12 cellular contexts compared by ENCODE assay signal in genomic region chr1:20187103-20187812, GRCh38. TPM values are rescaled to one million over a fixed set of nuclear protein-coding genes. Genes with fewer than 3 reads are reported as not detected.
A peak's percentile ranks its signal among the peaks of the same experiment; 100 is the strongest.
DNase-seq lines count a peak whose midpoint lies in the region; ATAC-seq and TF ChIP-seq lines count a peak whose summit lies in the region.
"Had no signal": no experiment of that assay in that cellular context is flagged by ENCODE, and none has a peak within 500 bp of the region (broad histone marks: within the 10 kb centered on the region; RNA-seq: fewer than 3 reads in every experiment).

No MANE protein-coding gene starts in this region.

- CTCF ChIA-PET in activated CD4-positive, alpha-beta T cell treated with anti-CD3 and anti-CD28 coated beads for 36 hours (lab: Charles Lee), result interaction anchor here (0.6 to 3.6 kb wide), 5 partner anchors 8 to 270 kb away, joined by 3 to 13 read pairs (median 3); no protein-coding TSS in a partner anchor

- peaks cover 0 to 64% of the 10 kb centered on the region in 2 donors for H3K4me1 ChIP-seq in right atrium auricular region

- H3K27ac ChIP-seq in right atrium auricular region, result peak overlapping the region; percentile 81 to 84

- H3K27me3 ChIP-seq in right atrium auricular region, result no peaks in the 10 kb centered on the region

- TF ChIP-seq CTCF in right atrium auricular region (IDR thresholded peaks at IDR 0.05), result no peak

- peak overlapping the region in 1 of 2 donors; percentile 57 for H3K4me3 ChIP-seq in right atrium auricular region

- no peaks in the 10 kb centered on the region for H3K9me3 ChIP-seq in right atrium auricular region

- intact Hi-C loops in activated CD4-positive, alpha-beta T cell treated with anti-CD3 and anti-CD28 coated beads for 36 hours (cut with DNase I, micrococcal nuclease), result loop anchor here (1.0 to 10.0 kb wide), 7 partner anchors 16 to 1835 kb away; partner anchors contain the start of genes ECE1 (in 1 of the 2) and OTUD3 (in 1 of the 2)

- H3K36me3 ChIP-seq in right atrium auricular region, result no peaks in the 10 kb centered on the region

- peak overlapping the region; percentile 37 for H3K4me3 Mint-ChIP-seq in activated CD4-positive, alpha-beta T cell treated with anti-CD3 and anti-CD28 coated beads for 36 hours
- H3K4me3 Mint-ChIP-seq in stimulated activated naive CD8-positive, alpha-beta T cell treated with anti-CD3 and anti-CD28 coated beads, Interleukin-15, amount 100 ng/mL, for 72 hours, result peak overlapping the region; percentile 68 to 77

- H3K27ac Mint-ChIP-seq in activated CD4-positive, alpha-beta T cell treated with anti-CD3 and anti-CD28 coated beads for 36 hours, result peak overlapping the region; percentile 51
- H3K27ac Mint-ChIP-seq in stimulated activated naive CD8-positive, alpha-beta T cell treated with anti-CD3 and anti-CD28 coated beads, Interleukin-15, amount 100 ng/mL, for 72 hours, result peak overlapping the region in 1 of 2 donors; percentile 48

- H3K9me3 Mint-ChIP-seq in activated CD4-positive, alpha-beta T cell treated with anti-CD3 and anti-CD28 coated beads for 36 hours (ENCODE audit: low read depth), result no peaks in the 10 kb centered on the region
- no peaks in the 10 kb centered on the region for H3K9me3 Mint-ChIP-seq in stimulated activated naive CD8-positive, alpha-beta T cell treated with anti-CD3 and anti-CD28 coated beads, Interleukin-15, amount 100 ng/mL, for 72 hours

- peaks cover 15% of the 10 kb centered on the region for H3K27me3 Mint-ChIP-seq in activated CD4-positive, alpha-beta T cell treated with anti-CD3 and anti-CD28 coated beads for 36 hours
- H3K27me3 Mint-ChIP-seq in stimulated activated naive CD8-positive, alpha-beta T cell treated with anti-CD3 and anti-CD28 coated beads, Interleukin-15, amount 100 ng/mL, for 72 hours, result peaks cover 28% of the 10 kb centered on the region

- POLR2A ChIA-PET in activated CD4-positive, alpha-beta T cell treated with anti-CD3 and anti-CD28 coated beads for 36 hours (lab: Charles Lee), result no interaction called here

- H3K36me3 Mint-ChIP-seq in activated CD4-positive, alpha-beta T cell treated with anti-CD3 and anti-CD28 coated beads for 36 hours (ENCODE audit: low read depth), result no peaks in the 10 kb centered on the region

- ATAC-seq in activated CD4-positive, alpha-beta T cell treated with anti-CD3 and anti-CD28 coated beads for 36 hours, result peak; percentile 46
- ATAC-seq in stimulated activated naive CD8-positive, alpha-beta T cell treated with anti-CD3 and anti-CD28 coated beads, Interleukin-15, amount 100 ng/mL, for 72 hours, result peak; percentile 56
- ATAC-seq in HG03280 (IDR thresholded peaks at IDR 0.05; ENCODE audit: unreplicated experiment), result no peak

- peak; percentile 68 for DNase-seq in activated CD4-positive, alpha-beta T cell treated with anti-CD3 and anti-CD28 coated beads for 36 hours
- DNase-seq in activated CD4-positive, alpha-beta T cell treated with anti-CD3 and anti-CD28 coated beads, Interleukin-2, amount 50 U/mL, for 4 hours, result no peak
- peak in 2 of 3 experiments; percentile 24 to 25 for DNase-seq in activated CD8-positive, alpha-beta memory T cell treated with anti-CD3 and anti-CD28 coated beads for 48 hours (ENCODE audit: low read depth in 2 of 3, low spot score in 2 of 3)
- DNase-seq in right atrium auricular region (ENCODE audit: low spot score), result no peak
- peak; percentile 36 to 58 for DNase-seq in stimulated activated naive CD8-positive, alpha-beta T cell treated with anti-CD3 and anti-CD28 coated beads, Interleukin-15, amount 100 ng/mL, for 72 hours
- DNase-seq in midbrain (lab: John Stamatoyannopoulos, UW), result no peak
- DNase-seq in NCI-H187 treated with DMSO at 0.1 percent for 48 hours (lab: John Stamatoyannopoulos, UW), result no peak
- DNase-seq: NCI-H526 had no signal

- H3K4me1 Mint-ChIP-seq in activated CD4-positive, alpha-beta T cell treated with anti-CD3 and anti-CD28 coated beads for 36 hours, result peaks cover 42% of the 10 kb centered on the region
- H3K4me1 Mint-ChIP-seq in stimulated activated naive CD8-positive, alpha-beta T cell treated with anti-CD3 and anti-CD28 coated beads, Interleukin-15, amount 100 ng/mL, for 72 hours, result peaks cover 58% of the 10 kb centered on the region

RNA-seq across cellular contexts. Expression of gene PLA2G2C, which starts 0.9 kb away (rescaled TPM):
- under 1 TPM; 0.43 to 0.58 TPM for total RNA-seq in activated CD4-positive, alpha-beta T cell treated with anti-CD3 and anti-CD28 coated beads for 36 hours
- total RNA-seq in right atrium auricular region, result not detected
- total RNA-seq: astrocyte, urinary bladder had no signal

RNA-seq across cellular contexts. Expression of gene UBXN10, which starts 1.4 kb away (rescaled TPM):
- total RNA-seq in activated CD4-positive, alpha-beta T cell treated with anti-CD3 and anti-CD28 coated beads for 36 hours, result under 1 TPM; 0.41 to 0.63 TPM
- total RNA-seq in right atrium auricular region, result 1 to 10 TPM; 2.7 to 7.3 TPM

RNA-seq across cellular contexts. Expression of gene PLA2G2F, which starts 48.1 kb away (rescaled TPM):
- total RNA-seq in activated CD4-positive, alpha-beta T cell treated with anti-CD3 and anti-CD28 coated beads for 36 hours, result not detected
- not detected for total RNA-seq in right atrium auricular region
- total RNA-seq: mesenteric fat pad had no signal

Comparison
In these comparisons a context has a peak if more than half of its experiments do, and no peak if none do; other contexts are left out.
1. DNase-seq: peak in activated CD4-positive, alpha-beta T cell treated with anti-CD3 and anti-CD28 coated beads for 36 hours (single experiment), activated CD8-positive, alpha-beta memory T cell treated with anti-CD3 and anti-CD28 coated beads for 48 hours (2 of 3) and stimulated activated naive CD8-positive, alpha-beta T cell treated with anti-CD3 and anti-CD28 coated beads, Interleukin-15, amount 100 ng/mL, for 72 hours (2 of 2); none in activated CD4-positive, alpha-beta T cell treated with anti-CD3 and anti-CD28 coated beads, Interleukin-2, amount 50 U/mL, for 4 hours (0 of 2), right atrium auricular region (single experiment), midbrain (single experiment) and NCI-H187 treated with DMSO at 0.1 percent for 48 hours (single experiment).